In genomic region chr6:10763006-10763405, GRCh38 we compare ENCODE assay signal across 28 cellular contexts. TPM values are rescaled to one million over a fixed set of nuclear protein-coding genes. Genes with fewer than 3 reads are reported as not detected.
DNase-seq lines count a peak whose midpoint lies in the region; ATAC-seq and TF ChIP-seq lines count a peak whose summit lies in the region.
"Had no signal": no experiment of that assay in that cellular context is flagged by ENCODE, and none has a peak within 500 bp of the region (broad histone marks: within the 10 kb centered on the region; RNA-seq: fewer than 3 reads in every experiment).

No MANE protein-coding gene starts in this region.

- WGBS in lower leg skin, 2 donors, result 94 to 98% methylated on average over 2 of the region's 2 CpGs
- 81 to 90% methylated on average over 2 of the region's 2 CpGs for WGBS in aorta, 2 donors

- no peaks in the 10 kb centered on the region for H3K9me3 ChIP-seq in aorta (ENCODE audit: control insufficient read depth, low read length)
- H3K9me3 ChIP-seq: ascending aorta, BE2C, upper lobe of left lung had no signal

- H3K27ac ChIP-seq in aorta (ENCODE audit: low read depth in 1 of 2, low read length in 2 of 2), result no peak overlapping the region
- H3K27ac ChIP-seq: ascending aorta, epithelial cell of prostate, skin epidermis, upper lobe of left lung had no signal

- no peak for TF ChIP-seq POLR2A in lower leg skin (IDR thresholded peaks at IDR 0.05)

- no peak overlapping the region for H3K4me3 ChIP-seq in choroid plexus epithelial cell (ENCODE audit: low read depth, low read length)
- no peak overlapping the region for H3K4me3 ChIP-seq in lower leg skin (ENCODE audit: low read depth, poor library complexity, severe bottlenecking)
- no peak overlapping the region for H3K4me3 ChIP-seq in aorta (ENCODE audit: low read length in 2 of 2)
- H3K4me3 ChIP-seq: ascending aorta, GM23338, skin epidermis, upper lobe of left lung had no signal

- H3K27me3 ChIP-seq in aorta (ENCODE audit: control insufficient read depth in 1 of 2, insufficient read depth in 2 of 2, low read length in 1 of 2), result no peaks in the 10 kb centered on the region
- H3K27me3 ChIP-seq: ascending aorta, BE2C, upper lobe of left lung had no signal

- DNase-seq in A172 (ENCODE audit: low spot score) (peak; percentile 33), M059J (ENCODE audit: low read depth) (peak; percentile 51), choroid plexus epithelial cell (ENCODE audit: low read depth) (peak; percentile 57), glomerular visceral epithelial cell (ENCODE audit: extremely low spot score) (peak; percentile 28), NCI-H446 (lab: John Stamatoyannopoulos, UW) (no peak), lower leg skin (ENCODE audit: low spot score in 2 of 2) (no peak), aorta (no peak)
- DNase-seq: activated CD4-positive, alpha-beta T cell treated with anti-CD3 and anti-CD28 coated beads, Interleukin-2, amount 10 ng/mL, durations not matched to agents 7 days and 5 days; activated CD8-positive, alpha-beta memory T cell treated with anti-CD3 and anti-CD28 coated beads, Interleukin-2, amount 10 ng/mL, durations not matched to agents 7 days and 5 days; activated naive CD4-positive, alpha-beta T cell treated with Interleukin-2 at 50 U/mL for 16 hours; activated T-cell treated with anti-CD3 and anti-CD28 coated beads, Interleukin-2, amount 50 U/mL, for 72 hours; BE2C; cerebellar nuclear complex; GDM1; glutamatergic neuron; Karpas-422; kidney glomerular epithelial cell; mammary epithelial cell; NCI-H1048; NCI-H187 treated with DMSO at 0.1 percent for 48 hours; NCI-H748 treated with DMSO at 0.1 percent for 48 hours; Right ventricle myocardium superior; upper lobe of left lung had no signal

- H3K4me1 ChIP-seq in aorta (ENCODE audit: control insufficient read depth in 1 of 2, insufficient read depth in 2 of 2, low read length in 2 of 2), result no peaks in the 10 kb centered on the region
- H3K4me1 ChIP-seq: BE2C had no signal

- H3K36me3 ChIP-seq in aorta (ENCODE audit: control insufficient read depth in 1 of 2, insufficient read depth in 2 of 2, low read length in 1 of 2), result peaks cover 0 to 3% of the 10 kb centered on the region in 2 donors
- H3K36me3 ChIP-seq: BE2C had no signal

- TF ChIP-seq CTCF in choroid plexus epithelial cell (conservative IDR thresholded peaks at IDR 0.05; ENCODE audit: low read depth, low read length), result no peak
- no peak for TF ChIP-seq CTCF in lower leg skin (IDR thresholded peaks at IDR 0.05)

- intact Hi-C loops in lower leg skin (cut with DNase I; ENCODE audit: low total_unique reads), result no loop called here
- intact Hi-C loops in aorta (cut with DNase I), result no loop called here

- no peak for ATAC-seq in GM19035 (IDR thresholded peaks at IDR 0.05; ENCODE audit: unreplicated experiment)
- ATAC-seq in aorta (ENCODE audit: low FRiP score), result no peak
- ATAC-seq: activated CD8-positive, alpha-beta memory T cell treated with anti-CD3 and anti-CD28 coated beads, Interleukin-2, amount 10 ng/mL, durations not matched to agents 7 days and 5 days; activated T-cell treated with anti-CD3 and anti-CD28 coated beads, Interleukin-2, amount 50 U/mL, for 72 hours; GM23338 had no signal

RNA-seq across cellular contexts. Expression of gene TMEM14B, which starts 15.4 kb away (rescaled TPM):
- 240 and 245 TPM in 2 replicates for total RNA-seq in A172 (2014; rRNA removed; shearing (Covaris generic))
- total RNA-seq in M059J (2014; rRNA removed; shearing (Covaris generic)), result 176 and 207 TPM in 2 replicates
- total RNA-seq in lower leg skin (10 to 100 TPM; 34.9 to 56.7 (median 48.1) TPM), aorta (10 to 100 TPM; 50.3 to 51.9 TPM)
- polyA plus RNA-seq in aorta, result 100 to 1,000 TPM in 1 of 2 donors, 10 to 100 TPM in 1; 72.7 to 111 TPM

RNA-seq across cellular contexts. Expression of gene TMEM14C, which starts 40.1 kb away (rescaled TPM):
- 312 and 395 TPM in 2 replicates for total RNA-seq in A172 (2014; rRNA removed; shearing (Covaris generic))
- total RNA-seq in M059J (2014; rRNA removed; shearing (Covaris generic)), result 158 and 204 TPM in 2 replicates
- total RNA-seq in lower leg skin, result 10 to 100 TPM; 69.5 to 99.6 (median 85.0) TPM
- total RNA-seq in aorta, result 10 to 100 TPM; 72.8 to 85.3 TPM
- 100 to 1,000 TPM; 158 to 192 TPM for polyA plus RNA-seq in aorta

Comparison
In these comparisons a context has a peak if more than half of its experiments do, and no peak if none do; other contexts are left out.
1. DNase-seq: peak in A172 (single experiment), M059J (single experiment), choroid plexus epithelial cell (single experiment) and glomerular visceral epithelial cell (single experiment); none in NCI-H446 (0 of 2), lower leg skin (0 of 2) and aorta (0 of 2).